8 cellular contexts compared by ENCODE assay signal in the genomic region with DNA sequence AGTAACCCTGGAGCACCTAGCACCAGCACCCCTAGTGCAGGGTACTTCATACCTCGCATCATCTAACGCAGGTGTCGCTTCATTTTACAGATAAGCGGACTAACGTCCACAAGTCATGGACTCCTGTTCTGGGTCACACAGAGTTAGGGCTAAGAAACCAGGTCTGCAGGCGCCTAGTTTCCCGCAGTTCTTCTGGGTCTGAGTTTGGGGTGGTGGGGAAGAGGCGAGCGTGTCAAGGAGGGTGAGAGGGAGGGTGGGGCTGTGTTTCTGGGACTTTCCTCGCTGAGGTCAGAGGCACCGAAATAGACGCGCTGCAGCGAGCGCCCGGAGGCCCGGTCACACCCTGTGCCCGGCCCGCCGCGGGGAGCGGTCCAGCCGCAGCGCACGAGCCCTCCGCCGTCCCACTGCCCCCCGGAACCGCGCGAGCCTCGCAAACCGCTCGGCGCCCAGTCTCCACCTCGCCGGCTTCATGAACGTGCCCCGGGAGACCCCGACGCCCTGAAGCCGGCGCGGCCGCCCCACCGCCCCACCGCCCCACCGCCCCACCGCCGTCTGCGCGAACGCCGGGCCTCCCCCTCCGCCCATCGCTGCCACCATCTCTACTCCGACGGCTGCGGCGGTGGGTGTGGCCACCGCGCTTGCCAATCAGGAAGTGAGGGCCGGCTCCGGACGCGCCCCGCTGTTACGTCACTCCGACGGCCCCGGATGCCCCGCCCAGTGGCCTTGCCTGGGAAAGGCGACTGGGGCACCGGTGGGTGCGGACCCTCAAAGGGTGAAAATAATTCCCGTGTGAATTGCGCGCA. TPM values are rescaled to one million over a fixed set of nuclear protein-coding genes. Genes with fewer than 3 reads are reported as not detected.
DNase-seq lines count a peak whose midpoint lies in the region; ATAC-seq and TF ChIP-seq lines count a peak whose summit lies in the region.

No MANE protein-coding gene starts in this region.

- H3K27ac ChIP-seq in coronary artery (peak overlapping the region; percentile 77 to 97), left lung (peak overlapping the region; percentile 88 to 96)

- no peaks in the 10 kb centered on the region for H3K9me3 ChIP-seq in left lung

- H3K4me3 ChIP-seq in coronary artery, result peak overlapping the region; percentile 80
- peak overlapping the region; percentile 39 to 56 for H3K4me3 ChIP-seq in left lung

- TF ChIP-seq CTCF in coronary artery (IDR thresholded peaks at IDR 0.05) (no peak), left lung (IDR thresholded peaks at IDR 0.05) (no peak)

- DNase-seq in AG08396 (ENCODE audit: low spot score) (peak; percentile 92), NCI-H460 (ENCODE audit: extremely low read depth, low read depth) (peak; percentile 73), coronary artery (ENCODE audit: low spot score) (peak; percentile 93), left lung (peak; percentile 93 to 99)
- peak; percentile 79 for DNase-seq in activated CD4-positive, alpha-beta T cell treated with anti-CD3 and anti-CD28 coated beads, Interleukin-2, amount 50 U/mL, for 1 hour
- DNase-seq in stimulated activated CD4-positive, alpha-beta T cell treated with anti-CD3 and anti-CD28 coated beads, Interleukin-2, amount 100 ng/mL, for 4 hours (ENCODE audit: low read depth), result peak; percentile 70

- peak; percentile 69 for ATAC-seq in GM18907 (IDR thresholded peaks at IDR 0.05; ENCODE audit: unreplicated experiment)
- ATAC-seq in HG03135 (IDR thresholded peaks at IDR 0.05; ENCODE audit: unreplicated experiment), result peak; percentile 56
- ATAC-seq in left lung, result peak; percentile 89

- H3K27me3 ChIP-seq in left lung, result no peaks in the 10 kb centered on the region

- no peaks in the 10 kb centered on the region for H3K36me3 ChIP-seq in left lung

- peaks cover 8 to 70% of the 10 kb centered on the region in 2 donors for H3K4me1 ChIP-seq in left lung

- intact Hi-C loops in left lung (cut with DNase I), result loop anchor here (5.0 to 10.0 kb wide), 2 partner anchors 52 to 255 kb away; no protein-coding TSS in a partner anchor

RNA-seq across cellular contexts. Expression of a gene that starts 12.3 kb away (rescaled TPM):
- total RNA-seq in NCI-H460 (2014; rRNA removed; shearing (Covaris generic)), result 23.1 and 28.8 TPM in 2 replicates
- 65.7 and 112 TPM in 2 replicates for polyA plus RNA-seq in NCI-H460 (2014; cell fraction: nucleus; rRNA removed)
- total RNA-seq in left lung, result 100 to 1,000 TPM; 170 to 341 TPM

RNA-seq across cellular contexts. Expression of a gene that starts 24.7 kb away (rescaled TPM):
- total RNA-seq in NCI-H460 (2014; rRNA removed; shearing (Covaris generic)), result not detected in 2 replicates
- polyA plus RNA-seq in NCI-H460 (2014; cell fraction: nucleus; rRNA removed), result not detected in 2 replicates
- 100 to 1,000 TPM in 1 of 2 donors, 10 to 100 TPM in 1; 44.6 to 126 TPM for total RNA-seq in left lung

RNA-seq across cellular contexts. Expression of a gene that starts 55.8 kb away (rescaled TPM):
- 1.5 and 1.7 TPM in 2 replicates for total RNA-seq in NCI-H460 (2014; rRNA removed; shearing (Covaris generic))
- polyA plus RNA-seq in NCI-H460 (2014; cell fraction: nucleus; rRNA removed), result 0.99 and 2.3 TPM in 2 replicates
- total RNA-seq in left lung, result 10 to 100 TPM; 35.5 to 38.0 TPM

Comparison
In these comparisons a context has a peak if more than half of its experiments do, and no peak if none do; other contexts are left out.
1. Peak in every context shown above with its lines: DNase-seq, ATAC-seq, H3K4me3 ChIP-seq and H3K27ac ChIP-seq.
2. RNA of a gene that starts 24.7 kb away (total RNA-seq): 44.6 to 126 TPM in left lung; not detected in NCI-H460; every median in the first group is over 10 times any median in the second.
3. RNA of a gene that starts 55.8 kb away (total RNA-seq): 35.5 to 38.0 TPM in left lung; 1.5 to 1.7 TPM in NCI-H460; every median in the first group is over 10 times any median in the second.